8 cellular contexts compared by ENCODE assay signal in genomic region chr11:61776561-61777075, GRCh38. TPM values are rescaled to one million over a fixed set of nuclear protein-coding genes. Genes with fewer than 3 reads are reported as not detected.
DNase-seq lines count a peak whose midpoint lies in the region; ATAC-seq, FAIRE-seq and TF ChIP-seq lines count a peak whose summit lies in the region.

No MANE protein-coding gene starts in this region.

- TF ChIP-seq POLR2A in GM12891 (IDR thresholded peaks at IDR 0.05; ENCODE audit: low read depth, low read length) (no peak), erythroblast (IDR thresholded peaks at IDR 0.05; ENCODE audit: low read length) (no peak), transverse colon (IDR thresholded peaks at IDR 0.05) (no peak)

- H3K4me1 ChIP-seq in transverse colon, result peaks cover 0 to 7% (median 0%) of the 10 kb centered on the region in 4 donors

- ATAC-seq in natural killer cell treated with Interleukin-12 subunit alpha and Interleukin-12 subunit beta and Interleukin-15 and Interleukin-18, amount 100 ng/mL, for 72 hours, result peak; percentile 66 to 68
- no peak for ATAC-seq in GM19397 (IDR thresholded peaks at IDR 0.05; ENCODE audit: unreplicated experiment)

- H3K27me3 ChIP-seq in transverse colon, result no peaks in the 10 kb centered on the region

- no peaks in the 10 kb centered on the region for H3K27me3 Mint-ChIP-seq in natural killer cell treated with Interleukin-12 subunit alpha and Interleukin-12 subunit beta and Interleukin-15 and Interleukin-18, amount 100 ng/mL, for 72 hours

- peak overlapping the region in 1 of 2 donors; percentile 44 for H3K27ac Mint-ChIP-seq in natural killer cell treated with Interleukin-12 subunit alpha and Interleukin-12 subunit beta and Interleukin-15 and Interleukin-18, amount 100 ng/mL, for 72 hours

- no peak overlapping the region for H3K4me3 Mint-ChIP-seq in natural killer cell treated with Interleukin-12 subunit alpha and Interleukin-12 subunit beta and Interleukin-15 and Interleukin-18, amount 100 ng/mL, for 72 hours

- H3K9me3 Mint-ChIP-seq in natural killer cell treated with Interleukin-12 subunit alpha and Interleukin-12 subunit beta and Interleukin-15 and Interleukin-18, amount 100 ng/mL, for 72 hours, result no peaks in the 10 kb centered on the region

- FAIRE-seq in GM12891 (lab: Jason Lieb, UNC), result no peak

- intact Hi-C loops in transverse colon (cut with DNase I; ENCODE audit: low total_unique reads), result no loop called here

- H3K27ac ChIP-seq in transverse colon, result no peak overlapping the region

- H3K9me3 ChIP-seq in transverse colon, result no peaks in the 10 kb centered on the region

- no peak for TF ChIP-seq EP300 in transverse colon (IDR thresholded peaks at IDR 0.05; ENCODE audit: low read depth)

- no peaks in the 10 kb centered on the region for H3K36me3 Mint-ChIP-seq in natural killer cell treated with Interleukin-12 subunit alpha and Interleukin-12 subunit beta and Interleukin-15 and Interleukin-18, amount 100 ng/mL, for 72 hours

- in situ Hi-C loops in transverse colon (cut with MboI; ENCODE audit: low pct_ligation_motif_present in 1 of 4, low pct_unique_long_range_greater_than_20kb in 1 of 4, low sequenced_read_pairs in 3 of 4), result loop anchor here in 2 of 4 donors (25.0 kb wide), 1 partner anchor 336 kb away; the partner anchor contains the start of gene INCENP (in 2 of the 2)

- no peak overlapping the region for H3K4me3 ChIP-seq in transverse colon

- no peaks in the 10 kb centered on the region for H3K36me3 ChIP-seq in transverse colon

- H3K4me1 Mint-ChIP-seq in natural killer cell treated with Interleukin-12 subunit alpha and Interleukin-12 subunit beta and Interleukin-15 and Interleukin-18, amount 100 ng/mL, for 72 hours (ENCODE audit: low read depth in 2 of 2), result peaks cover 0 to 25% of the 10 kb centered on the region in 2 donors

- DNase-seq in AG09319 (ENCODE audit: extremely low read depth, low read depth), result peak; percentile 8
- peak; percentile 97 for DNase-seq in GM12891 (ENCODE audit: insufficient read length, low spot score)
- DNase-seq in NCI-H460 (ENCODE audit: extremely low read depth, low read depth), result peak; percentile 34
- DNase-seq in activated CD8-positive, alpha-beta memory T cell treated with anti-CD3 and anti-CD28 coated beads, Interleukin-2, amount 50 U/mL, for 48 hours, result peak; percentile 87
- DNase-seq in erythroblast (lab: John Stamatoyannopoulos, UW), result peak; percentile 76 to 83
- DNase-seq in natural killer cell treated with Interleukin-12 subunit alpha and Interleukin-12 subunit beta and Interleukin-15 and Interleukin-18, amount 100 ng/mL, for 72 hours (ENCODE audit: low spot score), result peak; percentile 79
- peak; percentile 66 for DNase-seq in transverse colon

- 67% methylated on average over 8 of the region's 9 CpGs; no CpG with 5 or more reads in 1 of the 2 donors for WGBS in transverse colon (ENCODE audit: low coverage in 1 of 2), 2 donors

- peak; percentile 74 for TF ChIP-seq CTCF in AG09319 (IDR thresholded peaks at IDR 0.05; ENCODE audit: low read depth, low read length)
- TF ChIP-seq CTCF in transverse colon (IDR thresholded peaks at IDR 0.05), result peak; percentile 44 to 73 (median 63)

TF ChIP-seq in GM12891, 5 proteins besides CTCF, POLR2A, EP300 and RAD21:
- TF ChIP-seq SPI1 (IDR thresholded peaks at IDR 0.05; ENCODE audit: low read depth, low read length) (no peak), POU2F2 (IDR thresholded peaks at IDR 0.05; ENCODE audit: low read depth, low read length) (0 out of 2 replicates have a peak, but pooled peaks have one; percentile 29), TAF1 (IDR thresholded peaks at IDR 0.05; ENCODE audit: low read depth, low read length) (no peak), PAX5 (IDR thresholded peaks at IDR 0.05; ENCODE audit: insufficient read depth, low read length, severe bottlenecking) (no peak), POLR2AphosphoS5 (IDR thresholded peaks at IDR 0.05; ENCODE audit: low read depth, low read length) (no peak)

RNA-seq across cellular contexts. Expression of gene TMEM258, which starts 15.8 kb away (rescaled TPM):
- 340 TPM for polyA plus RNA-seq in GM12891 (2012; ENCODE audit: low read depth, missing spikeins)
- total RNA-seq in NCI-H460 (2014; rRNA removed; shearing (Covaris generic)), result 95.4 and 111 TPM in 2 replicates
- polyA plus RNA-seq in NCI-H460 (2014; cell fraction: nucleus; rRNA removed), result 22.1 and 56.4 TPM in 2 replicates
- total RNA-seq in natural killer cell treated with Interleukin-12 subunit alpha and Interleukin-12 subunit beta and Interleukin-15 and Interleukin-18, amount 100 ng/mL, for 72 hours, result 100 to 1,000 TPM; 119 to 133 TPM
- total RNA-seq in transverse colon, result 10 to 100 TPM in 3 of 4 donors, 1 to 10 TPM in 1; 8.2 to 34.7 (median 23.7) TPM

RNA-seq across cellular contexts. Expression of gene FEN1, which starts 16.1 kb away (rescaled TPM):
- 73.7 TPM for polyA plus RNA-seq in GM12891 (2012; ENCODE audit: low read depth, missing spikeins)
- 19.3 and 21.3 TPM in 2 replicates for total RNA-seq in NCI-H460 (2014; rRNA removed; shearing (Covaris generic))
- 48.6 and 79.9 TPM in 2 replicates for polyA plus RNA-seq in NCI-H460 (2014; cell fraction: nucleus; rRNA removed)
- 100 to 1,000 TPM in 1 of 2 donors, 10 to 100 TPM in 1; 75.8 to 155 TPM for total RNA-seq in natural killer cell treated with Interleukin-12 subunit alpha and Interleukin-12 subunit beta and Interleukin-15 and Interleukin-18, amount 100 ng/mL, for 72 hours
- total RNA-seq in transverse colon, result 1 to 10 TPM in 3 of 4 donors, under 1 TPM in 1; 1.00 to 9.4 (median 4.5) TPM

RNA-seq across cellular contexts. Expression of gene MYRF, which starts 24.2 kb away (rescaled TPM):
- polyA plus RNA-seq in GM12891 (2012; ENCODE audit: low read depth, missing spikeins), result 0.83 TPM
- total RNA-seq in NCI-H460 (2014; rRNA removed; shearing (Covaris generic)), result 0.30 and 0.35 TPM in 2 replicates
- polyA plus RNA-seq in NCI-H460 (2014; cell fraction: nucleus; rRNA removed), result 2.4 and 4.8 TPM in 2 replicates
- total RNA-seq in natural killer cell treated with Interleukin-12 subunit alpha and Interleukin-12 subunit beta and Interleukin-15 and Interleukin-18, amount 100 ng/mL, for 72 hours, result 1 to 10 TPM; 3.7 to 5.5 TPM
- total RNA-seq in transverse colon, result 10 to 100 TPM in 3 of 4 donors, 1 to 10 TPM in 1; 2.0 to 14.2 (median 10.7) TPM

RNA-seq across cellular contexts. Expression of gene FADS1, which starts 40.2 kb away (rescaled TPM):
- 9.4 TPM for polyA plus RNA-seq in GM12891 (2012; ENCODE audit: low read depth, missing spikeins)
- 89.8 and 95.9 TPM in 2 replicates for total RNA-seq in NCI-H460 (2014; rRNA removed; shearing (Covaris generic))
- polyA plus RNA-seq in NCI-H460 (2014; cell fraction: nucleus; rRNA removed), result 127 and 149 TPM in 2 replicates
- 10 to 100 TPM; 50.4 to 56.5 TPM for total RNA-seq in natural killer cell treated with Interleukin-12 subunit alpha and Interleukin-12 subunit beta and Interleukin-15 and Interleukin-18, amount 100 ng/mL, for 72 hours
- total RNA-seq in transverse colon, result 10 to 100 TPM in 1 of 4 donors, 1 to 10 TPM in 3; 2.2 to 13.8 (median 3.7) TPM

RNA-seq across cellular contexts. Expression of gene FADS2, which starts 51.5 kb away (rescaled TPM):
- polyA plus RNA-seq in GM12891 (2012; ENCODE audit: low read depth, missing spikeins), result 85.3 TPM
- 19.3 and 23.1 TPM in 2 replicates for total RNA-seq in NCI-H460 (2014; rRNA removed; shearing (Covaris generic))
- 72.9 and 89.1 TPM in 2 replicates for polyA plus RNA-seq in NCI-H460 (2014; cell fraction: nucleus; rRNA removed)
- 10 to 100 TPM; 69.1 to 90.1 TPM for total RNA-seq in natural killer cell treated with Interleukin-12 subunit alpha and Interleukin-12 subunit beta and Interleukin-15 and Interleukin-18, amount 100 ng/mL, for 72 hours
- 10 to 100 TPM in 1 of 4 donors, 1 to 10 TPM in 3; 2.7 to 28.8 (median 3.9) TPM for total RNA-seq in transverse colon

Comparison
In these comparisons a context has a peak if more than half of its experiments do, and no peak if none do; other contexts are left out.
1. DNase-seq: peak in every context shown above with its lines; median percentile 97 in GM12891; 87 in activated CD8-positive, alpha-beta memory T cell treated with anti-CD3 and anti-CD28 coated beads, Interleukin-2, amount 50 U/mL, for 48 hours; 80 in erythroblast; 79 in natural killer cell treated with Interleukin-12 subunit alpha and Interleukin-12 subunit beta and Interleukin-15 and Interleukin-18, amount 100 ng/mL, for 72 hours; 66 in transverse colon; 34 in NCI-H460; 8 in AG09319.